In genomic region chr2:109046925-109047508, GRCh38 we compare ENCODE assay signal across 9 cellular contexts. TPM values are rescaled to one million over a fixed set of nuclear protein-coding genes. Genes with fewer than 3 reads are reported as not detected.
DNase-seq lines count a peak whose midpoint lies in the region; ATAC-seq and TF ChIP-seq lines count a peak whose summit lies in the region.
"Had no signal": no experiment of that assay in that cellular context is flagged by ENCODE, and none has a peak within 500 bp of the region (broad histone marks: within the 10 kb centered on the region; RNA-seq: fewer than 3 reads in every experiment).

No MANE protein-coding gene starts in this region.

- no peak overlapping the region for H3K9ac ChIP-seq in HCT116 (ENCODE audit: low read length)

- peaks cover 65% of the 10 kb centered on the region for H3K4me1 Mint-ChIP-seq in nephron progenitor cell

- H3K9me3 ChIP-seq in HCT116 (ENCODE audit: control insufficient read depth in 1 of 2, insufficient read depth in 1 of 2, low read depth in 1 of 2, low read length in 2 of 2) (no peaks in the 10 kb centered on the region), testis (no peaks in the 10 kb centered on the region)

- no peaks in the 10 kb centered on the region for H3K79me2 ChIP-seq in HCT116 (ENCODE audit: insufficient read depth, low read length)

- H3K27me3 ChIP-seq in HCT116 (ENCODE audit: insufficient read depth, low read length) (no peaks in the 10 kb centered on the region), testis (no peaks in the 10 kb centered on the region)

- H3K4me2 ChIP-seq in HCT116 (ENCODE audit: low read length) = peak overlapping the region; percentile 28; the same call in 1 of the 2 replicates

- peaks cover 6% of the 10 kb centered on the region for H3K36me3 Mint-ChIP-seq in nephron progenitor cell (ENCODE audit: low read depth)

- no peak overlapping the region for H2AFZ ChIP-seq in HCT116 (ENCODE audit: low read depth, low read length, poor library complexity, severe bottlenecking)

- TF ChIP-seq RAD21 in HCT116 (IDR thresholded peaks at IDR 0.05; ENCODE audit: low read depth) = no peak

- RAD21 ChIA-PET in HCT116 (lab: Charles Lee; ENCODE audit: low non-redundant PET in 1 of 2, low total read pairs in 2 of 2, uncharacterized antibody in 2 of 2, unreplicated experiment in 2 of 2) = no interaction called here

- H3K4me3 Mint-ChIP-seq in nephron progenitor cell = peak overlapping the region; percentile 36

- H3K9me2 ChIP-seq in HCT116 (ENCODE audit: insufficient read depth) = no peaks in the 10 kb centered on the region

- H3K4me3 ChIP-seq in HCT116 (replicated peaks in 1 of 2; ENCODE audit: low read depth in 1 of 2, low read length in 2 of 2) = no peak overlapping the region
- H3K4me3 ChIP-seq in testis = no peak overlapping the region

- BruUV-seq in HCT116 (replicated peaks; lab: Mats Ljungman, UMichigan) = no TSS peak

- no peaks in the 10 kb centered on the region for H3K27me3 Mint-ChIP-seq in nephron progenitor cell (ENCODE audit: low read depth, poor library complexity)

- intact Hi-C loops in HCT116 (cut with micrococcal nuclease) = no loop called here
- intact Hi-C loops in testis (cut with DNase I; ENCODE audit: low total_unique reads) = no loop called here

- ATAC-seq in GM18520 (IDR thresholded peaks at IDR 0.05; ENCODE audit: unreplicated experiment) (peak; percentile 98), HCT116 (peak; percentile 99), HG03025 (IDR thresholded peaks at IDR 0.05; ENCODE audit: low FRiP score, unreplicated experiment) (no peak)
- ATAC-seq: left ventricle myocardium superior had no signal

- H3K9me3 Mint-ChIP-seq in nephron progenitor cell = no peaks in the 10 kb centered on the region

- DNase-seq in HCT116 (ENCODE audit: low read depth, low spot score) (peak; percentile 6), NCI-H226 (peak; percentile 8), nephron progenitor cell (no peak), DMS 273 (lab: John Stamatoyannopoulos, UW; ENCODE audit: unreplicated experiment) (no peak), testis (no peak)
- DNase-seq: left ventricle myocardium superior, NCI-H1092 had no signal

- TF ChIP-seq CTCF in HCT116 (IDR thresholded peaks at IDR 0.05 in 2 of 3, conservative IDR thresholded peaks at IDR 0.05 in 1 of 3; ENCODE audit: borderline replicate concordance in 1 of 3, insufficient read depth in 1 of 3, low read depth in 2 of 3, low read length in 2 of 3) (peak in 1 of 3 experiments; percentile 26; a peak in 3 of 6 replicates), nephron progenitor cell (IDR thresholded peaks at IDR 0.05) (no peak), testis (IDR thresholded peaks at IDR 0.05) (no peak)

- H3K27ac ChIP-seq in HCT116 (ENCODE audit: low read depth, low read length) (no peak overlapping the region), testis (no peak overlapping the region)

- WGBS in testis, 2 donors = 75 to 80% methylated on average over 4 of the region's 4 CpGs

- H3K4me1 ChIP-seq in HCT116 (ENCODE audit: control insufficient read depth in 1 of 2, insufficient read depth in 2 of 2, low read length in 2 of 2) (peaks cover 0 to 8% of the 10 kb centered on the region in 2 experiments; a peak in 3 of 4 replicates), testis (no peaks in the 10 kb centered on the region)

- H4K20me1 ChIP-seq in HCT116 (ENCODE audit: insufficient read depth) = no peaks in the 10 kb centered on the region

- POLR2A ChIA-PET in HCT116 (lab: Charles Lee) = no interaction called here

- H3K27ac Mint-ChIP-seq in nephron progenitor cell = peak overlapping the region; percentile 95

- CTCF ChIA-PET in HCT116 (lab: Charles Lee) = no interaction called here

- H3K36me3 ChIP-seq in HCT116 (ENCODE audit: control insufficient read depth in 1 of 2, insufficient read depth in 2 of 2, low read length in 2 of 2) = no peaks in the 10 kb centered on the region
- no peaks in the 10 kb centered on the region for H3K36me3 ChIP-seq in testis (ENCODE audit: low read depth, missing control alignments)

- TF ChIP-seq POLR2A in HCT116 (IDR thresholded peaks at IDR 0.05; ENCODE audit: borderline replicate concordance, extremely low read depth, insufficient read depth, insufficient read length) (no peak), testis (IDR thresholded peaks at IDR 0.05) (no peak)

TF ChIP-seq in HCT116, 20 proteins besides CTCF, POLR2A, EP300 and RAD21:
- 0 out of 2 replicates have a peak, but pooled peaks have one; percentile 28 for TF ChIP-seq EGR1 (IDR thresholded peaks at IDR 0.05; ENCODE audit: low read depth)
- TF ChIP-seq FOSL1 (IDR thresholded peaks at IDR 0.05; ENCODE audit: low read depth) = no peak
- TF ChIP-seq CBX3 (IDR thresholded peaks at IDR 0.05; ENCODE audit: low read depth) = 0 out of 2 replicates have a peak, but pooled peaks have one; percentile 17

RNA-seq across cellular contexts. Expression of gene EDAR, which starts 58.0 kb away (rescaled TPM):
- 0.15 TPM for total RNA-seq in HCT116 (2021; ENCODE audit: unreplicated experiment)
- polyA plus RNA-seq in HCT116 (2012) = 0.12 and 0.14 TPM in 2 replicates
- total RNA-seq in testis = under 1 TPM; 0.39 to 0.74 TPM
- 0.30 TPM for polyA plus RNA-seq in testis (ENCODE audit: insufficient read depth, low read depth, low replicate concordance)
- total RNA-seq: left ventricle myocardium superior had no signal

Comparison
In these comparisons a context has a peak if more than half of its experiments do, and no peak if none do; other contexts are left out.
1. DNase-seq: peak in HCT116 (single experiment) and NCI-H226 (single experiment); none in nephron progenitor cell (single experiment), DMS 273 (single experiment) and testis (single experiment).